7 cellular contexts compared by ENCODE assay signal in the genomic region with DNA sequence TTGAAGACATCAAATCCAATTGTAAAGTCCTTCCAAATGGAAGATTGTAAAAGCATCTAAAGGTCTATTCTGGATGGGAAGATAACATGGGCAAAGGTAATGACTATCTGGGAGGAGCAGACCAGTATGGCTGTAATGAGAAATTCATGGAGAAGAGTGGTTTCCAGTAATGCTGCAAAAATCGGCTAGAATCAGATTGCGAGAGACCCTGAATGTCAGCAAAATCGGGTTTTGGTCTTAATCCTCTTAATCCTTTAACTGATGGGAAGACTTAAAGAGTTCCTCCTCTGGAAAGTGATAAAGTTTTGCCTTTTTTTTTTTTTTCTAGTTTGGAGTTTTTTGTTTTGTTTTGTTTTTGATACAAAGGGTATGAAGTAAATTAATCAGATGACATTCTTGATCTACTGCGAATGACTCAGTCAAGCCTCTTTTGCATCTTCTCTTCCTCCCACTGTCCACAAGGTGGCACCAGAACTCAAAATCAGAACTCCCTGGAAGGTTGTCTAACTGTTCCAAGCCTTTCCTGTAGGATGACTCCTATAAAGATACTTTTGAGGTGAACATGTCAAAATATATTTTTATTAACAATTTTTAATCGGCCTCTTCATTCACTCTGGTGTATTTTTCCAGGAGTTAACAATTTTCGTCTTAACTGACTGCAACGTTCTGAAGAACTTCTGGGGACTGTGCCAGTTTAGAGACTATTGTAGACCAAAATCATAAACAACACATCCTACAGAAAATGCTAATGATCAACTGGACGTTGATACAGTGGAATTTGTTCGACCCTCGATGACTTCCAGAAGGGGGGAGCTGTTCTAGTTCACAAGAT.
DNase-seq lines count a peak whose midpoint lies in the region; ATAC-seq, FAIRE-seq and TF ChIP-seq lines count a peak whose summit lies in the region.

No MANE protein-coding gene starts in this region.

- H3K27ac Mint-ChIP-seq in astrocyte (ENCODE audit: unreplicated experiment) = no peak overlapping the region

- DNase-seq in GM03348 (ENCODE audit: low spot score) (peak; percentile 62), NOMO-1 treated with DMSO at 0.1 percent for 48 hours (lab: John Stamatoyannopoulos, UW; ENCODE audit: unreplicated experiment) (peak; percentile 66), astrocyte (ENCODE audit: low read depth) (peak; percentile 45), hepatic stellate cell (ENCODE audit: low spot score) (peak; percentile 12), small intestine (peak; percentile 81)

- H3K9me3 Mint-ChIP-seq in astrocyte (ENCODE audit: unreplicated experiment) = no peaks in the 10 kb centered on the region

- H3K79me2 ChIP-seq in astrocyte (ENCODE audit: insufficient read depth, low read length) = no peaks in the 10 kb centered on the region

- H3K4me2 ChIP-seq in astrocyte (ENCODE audit: low read length) = no peak overlapping the region

- H3K4me3 ChIP-seq in astrocyte (ENCODE audit: insufficient read depth, low read depth, low read length) = no peak overlapping the region
- H3K4me3 ChIP-seq in small intestine (ENCODE audit: low read depth in 1 of 2, low read length in 2 of 2) = no peak overlapping the region

- H3K27me3 ChIP-seq in astrocyte (ENCODE audit: insufficient read depth, low read length) = no peaks in the 10 kb centered on the region
- H3K27me3 ChIP-seq in small intestine (ENCODE audit: control insufficient read depth in 2 of 2, insufficient read depth in 2 of 2, low read length in 2 of 2) = no peaks in the 10 kb centered on the region

- H3K9me3 ChIP-seq in astrocyte (ENCODE audit: insufficient read depth, low read depth, low read length) (no peaks in the 10 kb centered on the region), small intestine (ENCODE audit: control insufficient read depth, low read depth) (no peaks in the 10 kb centered on the region)

- WGBS in small intestine, 3 donors = 32 to 35% (median 35%) methylated on average over 10 of the region's 10 CpGs

- no peaks in the 10 kb centered on the region for H3K36me3 ChIP-seq in astrocyte (ENCODE audit: insufficient read depth, low read length)
- H3K36me3 ChIP-seq in small intestine (ENCODE audit: control insufficient read depth in 2 of 2, insufficient read depth in 2 of 2, low read length in 2 of 2) = no peaks in the 10 kb centered on the region

- no peaks in the 10 kb centered on the region for H3K4me1 ChIP-seq in astrocyte (ENCODE audit: insufficient read depth, low read length)
- peaks cover 0 to 2% of the 10 kb centered on the region in 2 donors for H3K4me1 ChIP-seq in small intestine (ENCODE audit: control insufficient read depth in 2 of 2, insufficient read depth in 1 of 2, low read depth in 1 of 2, low read length in 1 of 2)

- H2AFZ ChIP-seq in astrocyte (ENCODE audit: low read depth, low read length) = peak overlapping the region; percentile 12

- FAIRE-seq in astrocyte (lab: Jason Lieb, UNC) (no peak), small intestine (lab: Jason Lieb, UNC) (no peak)

- no peak overlapping the region for H3K4me3 Mint-ChIP-seq in astrocyte (ENCODE audit: unreplicated experiment)

- TF ChIP-seq CTCF in astrocyte (IDR thresholded peaks at IDR 0.05; ENCODE audit: insufficient read depth, low read depth, low read length) = peak; percentile 93

- ATAC-seq in GM21381 (IDR thresholded peaks at IDR 0.05; ENCODE audit: unreplicated experiment) = peak; percentile 79
- peak; percentile 87 for ATAC-seq in HG03565 (IDR thresholded peaks at IDR 0.05; ENCODE audit: unreplicated experiment)

- H4K20me1 ChIP-seq in astrocyte (ENCODE audit: insufficient read depth, low read length) = no peaks in the 10 kb centered on the region

- no peaks in the 10 kb centered on the region for H3K27me3 Mint-ChIP-seq in astrocyte (ENCODE audit: low read depth, unreplicated experiment)

- peaks cover 3% of the 10 kb centered on the region for H3K4me1 Mint-ChIP-seq in astrocyte (ENCODE audit: low read depth, unreplicated experiment)

- H3K27ac ChIP-seq in astrocyte (ENCODE audit: low read depth, low read length) = no peak overlapping the region
- H3K27ac ChIP-seq in small intestine (ENCODE audit: low read depth in 1 of 2, low read length in 1 of 2) = no peak overlapping the region

- no peak overlapping the region for H3K9ac ChIP-seq in astrocyte (ENCODE audit: low read length)

- no peaks in the 10 kb centered on the region for H3K36me3 Mint-ChIP-seq in astrocyte (ENCODE audit: low read depth, unreplicated experiment)

Comparison
In these comparisons a context has a peak if more than half of its experiments do, and no peak if none do; other contexts are left out.
1. DNase-seq: peak in every context shown above with its lines; median percentile 81 in small intestine; 66 in NOMO-1 treated with DMSO at 0.1 percent for 48 hours; 62 in GM03348; 45 in astrocyte; 12 in hepatic stellate cell.